36 cellular contexts compared by ENCODE assay signal in the genomic region with DNA sequence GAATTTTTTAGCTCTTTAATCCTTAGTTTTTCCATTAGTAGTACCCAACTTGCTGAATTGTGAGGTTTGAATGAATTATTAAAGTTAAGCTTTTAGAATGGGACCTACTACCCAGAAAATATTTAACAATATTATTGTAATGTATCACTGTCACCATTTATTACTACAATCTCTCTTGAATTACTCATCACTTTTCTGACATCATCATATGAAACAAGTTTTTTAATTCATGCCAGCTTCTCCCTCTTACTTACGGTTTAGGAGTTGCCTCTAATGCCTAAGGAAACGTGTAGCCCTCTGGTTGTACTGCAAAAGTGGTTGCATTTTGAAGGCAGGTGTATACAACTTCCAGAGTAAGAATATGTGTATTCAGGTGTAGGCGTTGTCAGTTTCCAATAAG.
A peak's percentile ranks its signal among the peaks of the same experiment; 100 is the strongest.
DNase-seq lines count a peak whose midpoint lies in the region; ATAC-seq and TF ChIP-seq lines count a peak whose summit lies in the region.
"Had no signal": no experiment of that assay in that cellular context is flagged by ENCODE, and none has a peak within 500 bp of the region (broad histone marks: within the 10 kb centered on the region; RNA-seq: fewer than 3 reads in every experiment).

No MANE protein-coding gene starts in this region.

- BruUV-seq in mammary epithelial cell (replicated peaks; lab: Mats Ljungman, UMichigan), result no TSS peak

- no peaks in the 10 kb centered on the region for H3K27me3 ChIP-seq in ACC112 (ENCODE audit: insufficient read depth, low read length)
- H3K27me3 ChIP-seq in mammary epithelial cell (ENCODE audit: insufficient read depth, low read length), result no peaks in the 10 kb centered on the region
- H3K27me3 ChIP-seq in foreskin keratinocyte, result no peaks in the 10 kb centered on the region
- H3K27me3 ChIP-seq in neural progenitor cell, result no peaks in the 10 kb centered on the region
- H3K27me3 ChIP-seq: body of pancreas, esophagus squamous epithelium, suprapubic skin, upper lobe of right lung had no signal

- H3F3A ChIP-seq in neural progenitor cell (ENCODE audit: low read depth), result peaks cover 19% of the 10 kb centered on the region

- H3K9me3 ChIP-seq in mammary epithelial cell (replicated peaks; ENCODE audit: insufficient read depth, low read length), result no peaks in the 10 kb centered on the region
- H3K9me3 ChIP-seq in neural progenitor cell (ENCODE audit: low read depth), result no peaks in the 10 kb centered on the region
- H3K9me3 ChIP-seq: body of pancreas, esophagus squamous epithelium, left ventricle myocardium inferior, prostate gland, suprapubic skin, upper lobe of right lung had no signal

- H3K4me1 Mint-ChIP-seq in neural progenitor cell, result peaks cover 22% of the 10 kb centered on the region
- H3K4me1 Mint-ChIP-seq: activated CD4-positive, alpha-beta memory T cell treated with anti-CD3 and anti-CD28 coated beads, Interleukin-2, amount 10 ng/mL, durations not matched to agents 7 days and 5 days; stimulated activated memory B cell treated with anti-CD40 and anti-IgM and Interleukin-4, amounts not matched to agents 10 μg/mL and 1 μg/mL and 100 μg/mL, for 72 hours had no signal

- H3K4me3 Mint-ChIP-seq in neural progenitor cell, result no peak overlapping the region
- H3K4me3 Mint-ChIP-seq: activated CD4-positive, alpha-beta memory T cell treated with anti-CD3 and anti-CD28 coated beads, Interleukin-2, amount 10 ng/mL, durations not matched to agents 7 days and 5 days; activated T-helper 1 cell treated with anti-CD3 and anti-CD28 coated beads, Interleukin-12 subunit alpha, Interleukin-12 subunit beta, Interleukin-2, Interleukin-4 antibody, amounts not matched to agents 30 ng/mL and 10 ng/mL and 1 ng/mL, durations not matched to agents 14 hours and 24 hours and 36 hours; CD4-positive, CD25-positive, alpha-beta regulatory T cell; stimulated activated memory B cell treated with anti-CD40 and anti-IgM and Interleukin-4, amounts not matched to agents 10 μg/mL and 1 μg/mL and 100 μg/mL, for 72 hours had no signal

- no peaks in the 10 kb centered on the region for H3K36me3 ChIP-seq in ACC112 (ENCODE audit: insufficient read depth, low read length)
- no peaks in the 10 kb centered on the region for H3K36me3 ChIP-seq in mammary epithelial cell (ENCODE audit: insufficient read depth, low read length)
- no peaks in the 10 kb centered on the region for H3K36me3 ChIP-seq in neural progenitor cell
- H3K36me3 ChIP-seq: esophagus squamous epithelium, left ventricle myocardium inferior, prostate gland, suprapubic skin, upper lobe of right lung had no signal

- no peak for TF ChIP-seq CTCF in mammary epithelial cell (conservative IDR thresholded peaks at IDR 0.05 in 1 of 2, IDR thresholded peaks at IDR 0.05 in 1 of 2; ENCODE audit: extremely low read depth in 1 of 2, insufficient read depth in 1 of 2, low read depth in 1 of 2, low read length in 2 of 2)
- no peak for TF ChIP-seq CTCF in foreskin keratinocyte (conservative IDR thresholded peaks at IDR 0.05)
- TF ChIP-seq CTCF in neural progenitor cell (IDR thresholded peaks at IDR 0.05), result no peak

- ATAC-seq in foreskin keratinocyte (peak; percentile 72), esophagus mucosa (no peak)
- ATAC-seq: body of pancreas; GM12878; sciatic nerve; stimulated activated memory B cell treated with anti-CD40 and anti-IgM and Interleukin-4, amounts not matched to agents 10 μg/mL and 1 μg/mL and 100 μg/mL, for 72 hours; upper lobe of right lung had no signal

- H3K27me3 Mint-ChIP-seq in neural progenitor cell (ENCODE audit: insufficient read depth, low read depth), result no peaks in the 10 kb centered on the region
- H3K27me3 Mint-ChIP-seq: activated CD4-positive, alpha-beta memory T cell treated with anti-CD3 and anti-CD28 coated beads, Interleukin-2, amount 10 ng/mL, durations not matched to agents 7 days and 5 days; CD4-positive, CD25-positive, alpha-beta regulatory T cell; stimulated activated memory B cell treated with anti-CD40 and anti-IgM and Interleukin-4, amounts not matched to agents 10 μg/mL and 1 μg/mL and 100 μg/mL, for 72 hours had no signal

- no peak overlapping the region for H3K4me2 ChIP-seq in mammary epithelial cell (ENCODE audit: insufficient read depth, low read depth, low read length)
- no peak overlapping the region for H3K4me2 ChIP-seq in neural progenitor cell
- H3K4me2 ChIP-seq: KMS-11 had no signal

- WGBS in mammary epithelial cell (ENCODE audit: low coverage, missing lambda C conversion rate), result 70% methylated on average over 3 of the region's 3 CpGs

- H3K27ac ChIP-seq in ACC112 (ENCODE audit: low read depth, low read length), result peak overlapping the region; percentile 48; the same call in 1 of the 2 replicates
- no peak overlapping the region for H3K27ac ChIP-seq in mammary epithelial cell (ENCODE audit: insufficient read depth, low read depth, low read length)
- no peak overlapping the region for H3K27ac ChIP-seq in foreskin keratinocyte
- H3K27ac ChIP-seq in neural progenitor cell, result no peak overlapping the region
- H3K27ac ChIP-seq: body of pancreas, esophagus squamous epithelium, KMS-11, left ventricle myocardium inferior, prostate gland, suprapubic skin, upper lobe of right lung had no signal

- DNase-seq in HPDE6-E6E7 (ENCODE audit: extremely low spot score) (peak; percentile 3), mammary epithelial cell (peak; percentile 26), foreskin keratinocyte (peak in 1 of 2 donors; percentile 41), G401 (ENCODE audit: low spot score) (no peak), superior temporal gyrus (ENCODE audit: extremely low spot score) (no peak), neural progenitor cell (ENCODE audit: low spot score) (no peak)
- DNase-seq: 8988T; activated CD4-positive, alpha-beta memory T cell treated with anti-CD3 and anti-CD28 coated beads, Interleukin-2, amount 10 ng/mL, durations not matched to agents 7 days and 5 days; activated CD8-positive, alpha-beta memory T cell treated with anti-CD3 and anti-CD28 coated beads, Interleukin-2, amount 50 U/mL, for 48 hours; activated naive CD4-positive, alpha-beta T cell treated with Interleukin-2 at 50 U/mL for 16 hours; AML-193; body of pancreas; CD4-positive, CD25-positive, alpha-beta regulatory T cell; cerebellar nuclear complex; dermis blood vessel endothelial cell; DMS79 treated with DMSO at 0.1 percent for 48 hours; esophagus squamous epithelium; glutamatergic neuron; islet precursor cell; left ventricle myocardium inferior; NCI-H1417 treated with DMSO at 0.1 percent for 48 hours; NCI-H2081; NCI-H526; OCI-M1; Right ventricle myocardium superior; SW 1271; upper lobe of right lung had no signal

- in situ Hi-C loops in mammary epithelial cell (cut with MboI; ENCODE audit: low sequenced_read_pairs in 2 of 2) (no loop called here), G401 (cut with HindIII; ENCODE audit: low sequenced_read_pairs) (no loop called here)

- intact Hi-C loops in mammary epithelial cell (cut with micrococcal nuclease), result no loop called here

- H2AFZ ChIP-seq in ACC112 (ENCODE audit: low read length, unreplicated experiment) (no peak overlapping the region), mammary epithelial cell (ENCODE audit: low read depth, low read length) (no peak overlapping the region), neural progenitor cell (replicated peaks) (no peak overlapping the region)

- H3K4me1 ChIP-seq in ACC112 (ENCODE audit: control insufficient read depth, insufficient read depth, low read length, unreplicated experiment) (peaks cover 4% of the 10 kb centered on the region), mammary epithelial cell (ENCODE audit: insufficient read depth, low read length) (peaks cover 2% of the 10 kb centered on the region), foreskin keratinocyte (no peaks in the 10 kb centered on the region), neural progenitor cell (peaks cover 20% of the 10 kb centered on the region)
- H3K4me1 ChIP-seq: body of pancreas, esophagus squamous epithelium, left ventricle myocardium inferior, prostate gland, suprapubic skin, upper lobe of right lung had no signal

- H3K36me3 Mint-ChIP-seq in neural progenitor cell, result peaks cover 7% of the 10 kb centered on the region

- dilution Hi-C loops in mammary epithelial cell (cut with HindIII; ENCODE audit: low sequenced_read_pairs), result no loop called here

- H4K20me1 ChIP-seq in mammary epithelial cell (ENCODE audit: insufficient read depth, low read length) (no peaks in the 10 kb centered on the region), neural progenitor cell (ENCODE audit: low read depth) (no peaks in the 10 kb centered on the region)

- no peak overlapping the region for H3K9ac ChIP-seq in mammary epithelial cell (ENCODE audit: insufficient read depth, low read length)
- H3K9ac ChIP-seq in neural progenitor cell, result no peak overlapping the region
- H3K9ac ChIP-seq: KMS-11 had no signal

- no peak overlapping the region for H3K27ac Mint-ChIP-seq in neural progenitor cell
- H3K27ac Mint-ChIP-seq: activated CD4-positive, alpha-beta memory T cell treated with anti-CD3 and anti-CD28 coated beads, Interleukin-2, amount 10 ng/mL, durations not matched to agents 7 days and 5 days; activated T-helper 1 cell treated with anti-CD3 and anti-CD28 coated beads, Interleukin-12 subunit alpha, Interleukin-12 subunit beta, Interleukin-2, Interleukin-4 antibody, amounts not matched to agents 30 ng/mL and 10 ng/mL and 1 ng/mL, durations not matched to agents 14 hours and 24 hours and 36 hours; CD4-positive, CD25-positive, alpha-beta regulatory T cell; stimulated activated memory B cell treated with anti-CD40 and anti-IgM and Interleukin-4, amounts not matched to agents 10 μg/mL and 1 μg/mL and 100 μg/mL, for 72 hours had no signal

- H3K9me3 Mint-ChIP-seq in neural progenitor cell, result peaks cover 17% of the 10 kb centered on the region
- H3K9me3 Mint-ChIP-seq: activated CD4-positive, alpha-beta memory T cell treated with anti-CD3 and anti-CD28 coated beads, Interleukin-2, amount 10 ng/mL, durations not matched to agents 7 days and 5 days; activated T-helper 1 cell treated with anti-CD3 and anti-CD28 coated beads, Interleukin-12 subunit alpha, Interleukin-12 subunit beta, Interleukin-2, Interleukin-4 antibody, amounts not matched to agents 30 ng/mL and 10 ng/mL and 1 ng/mL, durations not matched to agents 14 hours and 24 hours and 36 hours had no signal

- no peak overlapping the region for H3K4me3 ChIP-seq in ACC112 (ENCODE audit: low read depth, low read length)
- no peak overlapping the region for H3K4me3 ChIP-seq in mammary epithelial cell (replicated peaks in 1 of 3; ENCODE audit: insufficient read depth in 1 of 3, low read depth in 2 of 3, low read length in 3 of 3)
- H3K4me3 ChIP-seq in neural progenitor cell, result no peak overlapping the region
- H3K4me3 ChIP-seq: body of pancreas, esophagus squamous epithelium, GM12878, left ventricle myocardium inferior, prostate gland, suprapubic skin, upper lobe of right lung had no signal

- CTCF ChIA-PET in mammary epithelial cell (lab: Charles Lee; ENCODE audit: low non-redundant PET), result no interaction called here

- no peaks in the 10 kb centered on the region for H3K79me2 ChIP-seq in ACC112 (ENCODE audit: control insufficient read depth, insufficient read depth, low read length, unreplicated experiment)
- H3K79me2 ChIP-seq in mammary epithelial cell (ENCODE audit: insufficient read depth, low read length), result no peaks in the 10 kb centered on the region
- no peaks in the 10 kb centered on the region for H3K79me2 ChIP-seq in neural progenitor cell (ENCODE audit: low read depth)

Comparison
In these comparisons a context has a peak if more than half of its experiments do, and no peak if none do; other contexts are left out.
1. DNase-seq: peak in HPDE6-E6E7 (single experiment) and mammary epithelial cell (single experiment); none in G401 (single experiment), superior temporal gyrus (single experiment) and neural progenitor cell (single experiment).